ENCODE assay signal across 19 cellular contexts in genomic region chr4:140212171-140212570, GRCh38.
"Had no signal": no experiment of that assay in that cellular context is flagged by ENCODE, and none has a peak within 500 bp of the region (broad histone marks: within the 10 kb centered on the region; RNA-seq: fewer than 3 reads in every experiment).

No MANE protein-coding gene starts in this region.

- H3K27me3 ChIP-seq: adrenal gland had no signal

- H3K4me3 ChIP-seq: adrenal gland, K562 had no signal

- ATAC-seq: K562 had no signal

- H3K9me3 ChIP-seq: adrenal gland had no signal

- H3K36me3 ChIP-seq: adrenal gland had no signal

- H3K27ac ChIP-seq: adrenal gland had no signal

- DNase-seq: activated CD4-positive, alpha-beta memory T cell treated with anti-CD3 and anti-CD28 coated beads for 36 hours; activated CD4-positive, alpha-beta T cell treated with anti-CD3 and anti-CD28 coated beads, Interleukin-2, amount 10 ng/mL, durations not matched to agents 7 days and 5 days; activated CD4-positive, CD25-positive, alpha-beta regulatory T cell treated with anti-CD3 and anti-CD28 coated beads, Interleukin-2, amount 50 U/mL, for 72 hours; activated CD8-positive, alpha-beta memory T cell treated with anti-CD3 and anti-CD28 coated beads for 24 hours; activated gamma-delta T cell treated with Interleukin-2 at 50 U/mL for 16 hours; activated naive CD4-positive, alpha-beta T cell treated with anti-CD3 and anti-CD28 coated beads, Interleukin-2, amount 50 U/mL, for 16 hours; activated naive CD8-positive, alpha-beta T cell treated with anti-CD3 and anti-CD28 coated beads, Interleukin-2, amount 10 ng/mL, durations not matched to agents 7 days and 5 days; activated T-cell treated with anti-CD3 and anti-CD28 coated beads for 4 hours; activated T-cell treated with anti-CD3 and anti-CD28 coated beads, Interleukin-2, amount 50 U/mL, for 48 hours; adrenal gland; anterior cingulate cortex; Karpas-422; NCI-H1105 treated with DMSO at 0.1 percent for 48 hours; NCI-H146; NCI-H187 treated with DMSO at 0.1 percent for 48 hours; NCI-H2081 treated with DMSO at 0.1 percent for 48 hours; NCI-H446; SHP77 treated with DMSO at 0.1 percent for 48 hours had no signal

- FAIRE-seq: K562 had no signal

- H3K4me1 ChIP-seq: adrenal gland had no signal
